Comparison of ENCODE assay signal across 3 cellular contexts in the genomic region with DNA sequence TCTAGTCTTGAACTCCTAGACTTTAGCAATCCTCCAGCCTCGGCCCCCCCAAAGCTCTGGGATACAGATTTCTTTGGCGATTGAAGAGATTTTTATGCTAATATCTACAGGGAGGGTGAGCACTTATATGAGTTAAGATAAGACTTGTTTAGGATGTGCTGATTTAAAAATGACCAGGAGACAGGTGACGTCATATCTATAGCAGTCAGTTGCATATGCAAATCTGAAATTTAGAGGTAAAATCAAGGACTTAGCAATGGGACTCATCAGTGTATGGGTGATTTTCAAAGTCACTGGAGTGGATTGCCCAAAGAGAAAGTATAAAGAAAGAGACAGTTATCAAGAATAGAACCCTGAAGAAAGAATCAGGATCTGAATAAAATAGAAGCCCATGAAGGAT.
TF ChIP-seq lines count a peak whose summit lies in the region.

No MANE protein-coding gene starts in this region.

TF ChIP-seq in HepG2, 621 proteins besides CTCF, POLR2A, EP300 and RAD21:
- TF ChIP-seq NFE2L1 (CRISPR knock-in tag; IDR thresholded peaks at IDR 0.05; ENCODE audit: borderline replicate concordance) (no peak), ATF7 (IDR thresholded peaks at IDR 0.05) (peak; percentile 96), ATF7 (CRISPR knock-in tag; IDR thresholded peaks at IDR 0.05) (no peak), CREB1 (IDR thresholded peaks at IDR 0.05) (peak; percentile 90), CREB1 (CRISPR knock-in tag; IDR thresholded peaks at IDR 0.05) (no peak)

TF ChIP-seq in GM12878, 131 proteins besides CTCF, POLR2A, EP300 and RAD21:
- no peak for TF ChIP-seq STAT3 (IDR thresholded peaks at IDR 0.05; ENCODE audit: low read depth, low read length)
- TF ChIP-seq HDAC6 (IDR thresholded peaks at IDR 0.05; ENCODE audit: unreplicated experiment) = no peak
- TF ChIP-seq ATF7 (IDR thresholded peaks at IDR 0.05; ENCODE audit: low read depth) = peak; percentile 77
- TF ChIP-seq TCF12 (IDR thresholded peaks at IDR 0.05; ENCODE audit: low read depth, low read length) = no peak
- TF ChIP-seq RFX5 (IDR thresholded peaks at IDR 0.05; ENCODE audit: low read depth, low read length) = 0 out of 2 replicates have a peak, but pooled peaks have one; percentile 53
- no peak for TF ChIP-seq NR2C2 (IDR thresholded peaks at IDR 0.05; ENCODE audit: borderline replicate concordance, control insufficient read depth, insufficient read length, low read depth)

TF ChIP-seq in K562, 482 proteins besides CTCF, POLR2A, EP300 and RAD21:
- no peak for TF ChIP-seq HEY1 (CRISPR knock-in tag; IDR thresholded peaks at IDR 0.05; ENCODE audit: borderline replicate concordance)
- TF ChIP-seq, protein P1, sequence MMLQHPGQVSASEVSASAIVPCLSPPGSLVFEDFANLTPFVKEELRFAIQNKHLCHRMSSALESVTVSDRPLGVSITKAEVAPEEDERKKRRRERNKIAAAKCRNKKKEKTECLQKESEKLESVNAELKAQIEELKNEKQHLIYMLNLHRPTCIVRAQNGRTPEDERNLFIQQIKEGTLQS (IDR thresholded peaks at IDR 0.05) = peak; percentile 13; the same call in 1 of the 2 replicates
- TF ChIP-seq, protein P1 (CRISPR knock-in tag; conservative IDR thresholded peaks at IDR 0.05) = no peak
TF ChIP-seq in K562: peak in this region for 1.
